In the genomic region with DNA sequence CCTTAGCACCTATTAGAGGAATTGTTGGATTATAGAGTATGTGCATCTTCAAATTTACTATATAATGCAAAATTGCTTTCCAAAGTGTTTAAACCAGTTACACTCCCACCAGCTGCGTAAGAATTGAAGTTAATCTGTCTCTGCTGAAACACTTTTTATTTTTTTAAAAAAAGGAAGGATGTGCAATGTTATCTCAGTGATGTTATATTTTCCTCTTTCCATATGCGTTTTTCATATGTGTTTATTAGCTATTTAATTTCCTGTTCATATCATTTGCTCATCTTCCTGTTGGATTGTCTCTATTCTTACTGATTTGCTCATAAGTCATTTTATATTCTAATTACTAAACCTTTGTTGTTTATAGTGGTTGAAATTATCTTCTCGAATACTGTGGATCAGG, we compare ENCODE assay signal across 20 cellular contexts.
"Had no signal": no experiment of that assay in that cellular context is flagged by ENCODE, and none has a peak within 500 bp of the region (broad histone marks: within the 10 kb centered on the region; RNA-seq: fewer than 3 reads in every experiment).

No MANE protein-coding gene starts in this region.

- DNase-seq: stimulated activated CD4-positive, alpha-beta T cell treated with anti-CD3 and anti-CD28 coated beads, Interleukin-2, amount 100 ng/mL, for 48 hours; stimulated activated CD4-positive, alpha-beta T cell treated with anti-CD3 and anti-CD28 coated beads, Interleukin-4, amount 100 ng/mL, for 1 hour; stimulated activated CD4-positive, alpha-beta T cell treated with anti-CD3 and anti-CD28 coated beads, Interleukin-4, amount 100 ng/mL, for 24 hours; stimulated activated CD4-positive, alpha-beta T cell treated with anti-CD3 and anti-CD28 coated beads, Interleukin-4, amount 100 ng/mL, for 4 hours; stimulated activated CD8-positive, alpha-beta memory T cell treated with anti-CD3 and anti-CD28 coated beads, Interleukin-4, amount 100 ng/mL, for 48 hours; stimulated activated naive B cell treated with anti-CD40 and anti-IgM and Interleukin-4, amounts not matched to agents 10 μg/mL and 1 μg/mL and 100 μg/mL, for 72 hours; stimulated activated naive CD4-positive, alpha-beta T cell; stimulated activated naive CD4-positive, alpha-beta T cell treated with Interleukin-2 at 50 U/mL for 16 hours; stimulated activated naive CD8-positive, alpha-beta T cell treated with anti-CD3 and anti-CD28 coated beads, Interleukin-15, amount 100 ng/mL, for 72 hours; stimulated activated naive CD8-positive, alpha-beta T cell treated with anti-CD3 and anti-CD28 coated beads, Interleukin-15, Interleukin-2, amounts not matched to agents 100 U/mL and 50 U/mL, for 24 hours; stomach; substantia nigra; testis; thyroid gland; tibial artery; transverse colon; trophoblast cell; upper lobe of left lung; upper lobe of right lung; uterus had no signal
